In the genomic region with DNA sequence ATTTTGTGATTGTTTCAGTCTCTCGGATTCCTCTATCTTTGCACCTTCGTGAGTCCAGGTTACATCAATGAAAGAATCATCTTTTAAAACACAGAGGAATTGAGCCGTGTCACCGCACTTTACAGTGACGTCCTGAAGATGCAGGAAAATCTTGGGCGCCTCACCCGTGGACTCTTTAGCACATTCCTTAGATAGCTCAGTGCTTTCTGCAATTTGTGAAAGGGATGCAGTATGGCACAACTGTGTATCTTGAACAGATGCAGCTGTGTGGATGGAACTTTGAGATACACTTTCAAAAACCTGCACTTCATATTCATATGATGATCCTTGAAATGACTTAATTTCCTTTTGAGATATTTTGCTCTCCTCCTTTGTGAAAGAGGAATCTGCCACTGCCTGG, we compare ENCODE assay signal across 17 cellular contexts. TPM values are rescaled to one million over a fixed set of nuclear protein-coding genes. Genes with fewer than 3 reads are reported as not detected.
A peak's percentile ranks its signal among the peaks of the same experiment; 100 is the strongest.
DNase-seq lines count a peak whose midpoint lies in the region; TF ChIP-seq lines count a peak whose summit lies in the region.
"Had no signal": no experiment of that assay in that cellular context is flagged by ENCODE, and none has a peak within 500 bp of the region (broad histone marks: within the 10 kb centered on the region; RNA-seq: fewer than 3 reads in every experiment).

No MANE protein-coding gene starts in this region.

- peaks cover 11% of the 10 kb centered on the region for H3K4me1 ChIP-seq in osteoblast (ENCODE audit: insufficient read depth, low read length)
- H3K4me1 ChIP-seq: BLaER1 had no signal

- H3K27me3 ChIP-seq in brain microvascular endothelial cell (replicated peaks) = no peaks in the 10 kb centered on the region
- H3K27me3 ChIP-seq in osteoblast (ENCODE audit: insufficient read depth, low read length) = no peaks in the 10 kb centered on the region
- H3K27me3 ChIP-seq: BLaER1 had no signal

- DNase-seq in EL = peak; percentile 11
- peak; percentile 29 for DNase-seq in LHCN-M2 (ENCODE audit: low read depth)
- DNase-seq in brain microvascular endothelial cell = peak; percentile 18
- no peak for DNase-seq in osteoblast (ENCODE audit: insufficient read length, low spot score, missing footprints)
- DNase-seq in putamen (ENCODE audit: low spot score) = no peak
- DNase-seq in GDM1 (lab: John Stamatoyannopoulos, UW) = no peak
- DNase-seq in GM19238 (ENCODE audit: insufficient read length, low spot score) = no peak
- DNase-seq: CD8-positive, alpha-beta memory T cell; MG63; NCI-H1092 treated with DMSO at 0.1 percent for 48 hours; NCI-H1694 treated with DMSO at 0.1 percent for 48 hours; NCI-H446 treated with DMSO at 0.1 percent for 48 hours; NCI-H774; SHP77 treated with DMSO at 0.1 percent for 48 hours had no signal

- H3K27ac ChIP-seq in brain microvascular endothelial cell (no peak overlapping the region), osteoblast (ENCODE audit: low read depth, low read length) (no peak overlapping the region)
- H3K27ac ChIP-seq: BLaER1, KMS-11 had no signal

- H3K4me2 ChIP-seq in osteoblast (ENCODE audit: insufficient read depth, low read length) = peak overlapping the region; percentile 20
- H3K4me2 ChIP-seq: BLaER1, KMS-11 had no signal

- H3K9me3 ChIP-seq in osteoblast (ENCODE audit: low read depth, low read length) = no peaks in the 10 kb centered on the region
- H3K9me3 ChIP-seq: BLaER1, MG63 had no signal

- no peak for TF ChIP-seq CTCF in brain microvascular endothelial cell (IDR thresholded peaks at IDR 0.05; ENCODE audit: low read depth, low read length, missing control alignments)
- no peak for TF ChIP-seq CTCF in osteoblast (IDR thresholded peaks at IDR 0.05; ENCODE audit: extremely low read depth, low read depth, low read length)

- in situ Hi-C loops in brain microvascular endothelial cell (cut with HindIII; ENCODE audit: low pct_ligation_motif_present, low sequenced_read_pairs) = no loop called here

- H3K36me3 ChIP-seq in brain microvascular endothelial cell (replicated peaks) (no peaks in the 10 kb centered on the region), osteoblast (ENCODE audit: insufficient read depth, low read length) (no peaks in the 10 kb centered on the region)
- H3K36me3 ChIP-seq: BLaER1, MG63 had no signal

- H3K4me3 ChIP-seq in brain microvascular endothelial cell (ENCODE audit: low read depth, low read length) (no peak overlapping the region), osteoblast (ENCODE audit: insufficient read depth, low read length) (no peak overlapping the region)
- H3K4me3 ChIP-seq: BLaER1, GM12878, MG63 had no signal

- no peak overlapping the region for H2AFZ ChIP-seq in osteoblast (ENCODE audit: low read length)

- no peaks in the 10 kb centered on the region for H4K20me1 ChIP-seq in osteoblast (ENCODE audit: insufficient read depth, low read length)
- H4K20me1 ChIP-seq: BLaER1 had no signal

- H3K79me2 ChIP-seq in osteoblast (ENCODE audit: insufficient read depth, low read length) = no peaks in the 10 kb centered on the region

RNA-seq across cellular contexts. Expression of gene TTN, which starts 50.9 kb away (rescaled TPM):
- 2.0 and 5.5 TPM in 2 replicates for total RNA-seq in LHCN-M2 (2014; rRNA removed)
- 0.38 TPM for polyA plus RNA-seq in LHCN-M2 (2012)
- total RNA-seq in osteoblast = under 0.01 TPM in 2 replicates

Comparison
In these comparisons a context has a peak if more than half of its experiments do, and no peak if none do; other contexts are left out.
1. DNase-seq: peak in EL (single experiment), LHCN-M2 (single experiment) and brain microvascular endothelial cell (single experiment); none in osteoblast (single experiment), putamen (single experiment), GDM1 (single experiment) and GM19238 (single experiment).